ENCODE assay signal across 1 cellular context in genomic region chr20:62413025-62413580, GRCh38.
TF ChIP-seq lines count a peak whose summit lies in the region.

No MANE protein-coding gene starts in this region.

TF ChIP-seq in H1, 55 proteins besides CTCF, POLR2A, EP300 and RAD21:
- no peak for TF ChIP-seq GABPA (IDR thresholded peaks at IDR 0.05; ENCODE audit: borderline replicate concordance, insufficient read depth, low read length)
- TF ChIP-seq CHD2 (IDR thresholded peaks at IDR 0.05; ENCODE audit: low read length), result no peak
- TF ChIP-seq JUN (IDR thresholded peaks at IDR 0.05; ENCODE audit: low read depth, low read length), result no peak
- no peak for TF ChIP-seq CBX8 (IDR thresholded peaks at IDR 0.05; ENCODE audit: borderline replicate concordance, low read depth, low read length)
- TF ChIP-seq E2F6 (IDR thresholded peaks at IDR 0.05), result no peak
- no peak for TF ChIP-seq HDAC6 (IDR thresholded peaks at IDR 0.05; ENCODE audit: low read depth, low read length)
- TF ChIP-seq EGR1 (IDR thresholded peaks at IDR 0.05; ENCODE audit: borderline replicate concordance, low read depth, low read length), result no peak
- no peak for TF ChIP-seq SP2 (IDR thresholded peaks at IDR 0.05; ENCODE audit: low read length)
- TF ChIP-seq CBX5 (IDR thresholded peaks at IDR 0.05; ENCODE audit: low read depth, low read length), result no peak
- TF ChIP-seq POU5F1 (IDR thresholded peaks at IDR 0.05; ENCODE audit: low read depth, low read length), result no peak
- TF ChIP-seq SIX5 (IDR thresholded peaks at IDR 0.05; ENCODE audit: low read depth, low read length), result no peak
- no peak for TF ChIP-seq SIN3A (conservative IDR thresholded peaks at IDR 0.05 in 1 of 2, IDR thresholded peaks at IDR 0.05 in 1 of 2; ENCODE audit: low read depth in 1 of 2, low read length in 2 of 2)
- TF ChIP-seq ATF3 (IDR thresholded peaks at IDR 0.05; ENCODE audit: insufficient read depth, low read depth, low read length), result no peak
- TF ChIP-seq SP1 (IDR thresholded peaks at IDR 0.05; ENCODE audit: low read depth, low read length), result no peak
- no peak for TF ChIP-seq CTBP2 (IDR thresholded peaks at IDR 0.05; ENCODE audit: borderline replicate concordance, insufficient read depth, insufficient read length, low read length)
- TF ChIP-seq HDAC2 (IDR thresholded peaks at IDR 0.05; ENCODE audit: borderline replicate concordance in 1 of 2, low read depth in 2 of 2, low read length in 2 of 2), result no peak
- TF ChIP-seq RFX5 (IDR thresholded peaks at IDR 0.05; ENCODE audit: borderline replicate concordance, low read depth, low read length), result no peak
- TF ChIP-seq YY1 (IDR thresholded peaks at IDR 0.05; ENCODE audit: low read depth, low read length), result no peak
TF ChIP-seq in H1: peak in this region for 0.
